In genomic region chr20:60345106-60345505, GRCh38 we compare ENCODE assay signal across 21 cellular contexts.
"Had no signal": no experiment of that assay in that cellular context is flagged by ENCODE, and none has a peak within 500 bp of the region (broad histone marks: within the 10 kb centered on the region; RNA-seq: fewer than 3 reads in every experiment).

No MANE protein-coding gene starts in this region.

- H3K9me3 Mint-ChIP-seq: naive thymus-derived CD4-positive, alpha-beta T cell; stimulated activated naive CD8-positive, alpha-beta T cell treated with anti-CD3 and anti-CD28 coated beads, Interleukin-15, amount 100 ng/mL, for 72 hours had no signal

- H3K4me3 Mint-ChIP-seq: naive thymus-derived CD4-positive, alpha-beta T cell; nephron progenitor cell; stimulated activated memory B cell treated with anti-CD40 and anti-IgM and Interleukin-4, amounts not matched to agents 10 μg/mL and 1 μg/mL and 100 μg/mL, for 72 hours; stimulated activated naive CD8-positive, alpha-beta T cell treated with anti-CD3 and anti-CD28 coated beads, Interleukin-15, amount 100 ng/mL, for 72 hours had no signal

- H3K4me2 ChIP-seq: hepatocyte had no signal

- H3K36me3 ChIP-seq: neutrophil, spleen, tibial nerve, upper lobe of right lung, vagina had no signal

- H3K27me3 ChIP-seq: hepatocyte, neutrophil, spleen, testis, tibial nerve, upper lobe of right lung, vagina had no signal

- H3K79me2 ChIP-seq: hepatocyte had no signal

- DNase-seq: dermis blood vessel endothelial cell; foreskin melanocyte; head of caudate nucleus; islet precursor cell; mammary epithelial cell; naive thymus-derived CD4-positive, alpha-beta T cell; nephron progenitor cell; spleen; stimulated activated CD4-positive, alpha-beta T cell treated with anti-CD3 and anti-CD28 coated beads, Interleukin-15, amount 100 ng/mL, for 24 hours; stimulated activated CD4-positive, alpha-beta T cell treated with anti-CD3 and anti-CD28 coated beads, Interleukin-1b, Interleukin-23, amount 100 ng/mL, for 48 hours; stimulated activated CD4-positive, alpha-beta T cell treated with anti-CD3 and anti-CD28 coated beads, Interleukin-4, amount 100 ng/mL, for 24 hours; stimulated activated naive CD8-positive, alpha-beta T cell treated with anti-CD3 and anti-CD28 coated beads, Interleukin-15, amount 100 ng/mL, for 72 hours; testis; upper lobe of right lung had no signal

- H3K4me1 ChIP-seq: testis, tibial nerve, upper lobe of right lung, vagina had no signal

- H3K9me3 ChIP-seq: neutrophil, spleen, testis, tibial nerve, upper lobe of right lung, vagina had no signal

- H3K4me1 Mint-ChIP-seq: naive thymus-derived CD4-positive, alpha-beta T cell; nephron progenitor cell; stimulated activated memory B cell treated with anti-CD40 and anti-IgM and Interleukin-4, amounts not matched to agents 10 μg/mL and 1 μg/mL and 100 μg/mL, for 72 hours; stimulated activated naive CD8-positive, alpha-beta T cell treated with anti-CD3 and anti-CD28 coated beads, Interleukin-15, amount 100 ng/mL, for 72 hours had no signal

- H3K4me3 ChIP-seq: hepatocyte, spleen, testis, tibial nerve, upper lobe of right lung, vagina had no signal

- H2AFZ ChIP-seq: hepatocyte had no signal

- ATAC-seq: left lobe of liver; naive thymus-derived CD4-positive, alpha-beta T cell; sciatic nerve; stimulated activated memory B cell treated with anti-CD40 and anti-IgM and Interleukin-4, amounts not matched to agents 10 μg/mL and 1 μg/mL and 100 μg/mL, for 72 hours; stimulated activated naive CD8-positive, alpha-beta T cell treated with anti-CD3 and anti-CD28 coated beads, Interleukin-15, amount 100 ng/mL, for 72 hours; upper lobe of right lung had no signal

- H3K27me3 Mint-ChIP-seq: stimulated activated memory B cell treated with anti-CD40 and anti-IgM and Interleukin-4, amounts not matched to agents 10 μg/mL and 1 μg/mL and 100 μg/mL, for 72 hours; stimulated activated naive CD8-positive, alpha-beta T cell treated with anti-CD3 and anti-CD28 coated beads, Interleukin-15, amount 100 ng/mL, for 72 hours had no signal

- H3K36me3 Mint-ChIP-seq: naive thymus-derived CD4-positive, alpha-beta T cell; stimulated activated memory B cell treated with anti-CD40 and anti-IgM and Interleukin-4, amounts not matched to agents 10 μg/mL and 1 μg/mL and 100 μg/mL, for 72 hours had no signal

- H3K27ac Mint-ChIP-seq: naive thymus-derived CD4-positive, alpha-beta T cell; nephron progenitor cell; stimulated activated memory B cell treated with anti-CD40 and anti-IgM and Interleukin-4, amounts not matched to agents 10 μg/mL and 1 μg/mL and 100 μg/mL, for 72 hours had no signal

- H3K27ac ChIP-seq: hepatocyte, neutrophil, spleen, testis, tibial nerve, upper lobe of right lung, vagina had no signal
